In the genomic region with DNA sequence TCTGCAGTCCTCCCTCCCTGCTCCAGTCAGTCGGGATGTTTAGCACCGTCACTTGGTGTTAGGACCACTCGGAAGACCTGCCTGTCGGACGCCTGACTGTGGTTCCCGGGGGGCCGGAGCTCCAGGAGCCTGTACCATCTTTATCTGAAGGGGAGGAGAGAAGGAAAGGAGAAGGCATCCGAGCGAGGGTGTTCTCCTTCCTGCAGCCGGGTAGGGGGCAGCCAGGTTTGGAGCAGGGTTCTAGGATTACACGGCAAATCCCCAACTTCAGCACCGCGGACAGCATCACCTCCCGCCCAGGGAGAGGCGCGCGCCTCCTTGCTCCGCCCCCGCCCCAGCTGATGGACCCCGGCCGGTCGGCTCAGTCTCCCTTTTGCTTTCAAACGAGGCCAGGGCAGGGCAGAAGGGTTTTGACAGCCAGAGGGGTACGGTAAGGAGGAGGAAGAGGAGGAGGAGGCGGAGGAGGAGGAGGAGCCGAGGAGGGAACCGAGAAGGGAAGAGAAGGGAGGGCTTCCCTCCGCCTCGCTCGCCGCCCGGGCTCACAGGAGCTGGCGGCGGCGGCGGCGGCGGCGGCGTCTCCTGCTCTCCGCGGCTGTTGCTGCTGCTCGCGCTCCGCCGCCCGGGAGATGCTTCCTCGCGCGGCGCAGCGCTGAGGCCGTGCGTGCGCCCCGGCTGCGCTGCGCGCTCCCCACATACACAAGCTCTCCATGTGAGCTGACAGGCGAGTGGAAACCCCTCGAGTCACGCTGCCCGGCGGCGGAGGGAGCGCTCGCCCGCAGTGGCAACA, we compare ENCODE assay signal across 9 cellular contexts. TPM values are rescaled to one million over a fixed set of nuclear protein-coding genes. Genes with fewer than 3 reads are reported as not detected.
DNase-seq lines count a peak whose midpoint lies in the region; ATAC-seq and TF ChIP-seq lines count a peak whose summit lies in the region.
"Had no signal": no experiment of that assay in that cellular context is flagged by ENCODE, and none has a peak within 500 bp of the region (broad histone marks: within the 10 kb centered on the region; RNA-seq: fewer than 3 reads in every experiment).

No MANE protein-coding gene starts in this region.

- no peak overlapping the region for H2AK5ac ChIP-seq in neuronal stem cell (ENCODE audit: low read depth, low read length)

- H3K27ac ChIP-seq in A673 (ENCODE audit: low read depth, low read length, poor library complexity, severe bottlenecking), result no peak overlapping the region
- H3K27ac ChIP-seq in neuronal stem cell (replicated peaks; ENCODE audit: low read length), result no peak overlapping the region
- H3K27ac ChIP-seq in aorta (ENCODE audit: low read depth in 1 of 2, low read length in 2 of 2), result no peak overlapping the region
- H3K27ac ChIP-seq: epithelial cell of prostate had no signal

- intact Hi-C loops in A673 (cut with micrococcal nuclease; ENCODE audit: unreplicated experiment), result no loop called here
- intact Hi-C loops in aorta (cut with DNase I), result no loop called here

- peak; percentile 55 for ATAC-seq in GM19372 (IDR thresholded peaks at IDR 0.05; ENCODE audit: low read depth, unreplicated experiment)
- peak; percentile 73 for ATAC-seq in aorta (ENCODE audit: low FRiP score)

- H3K9me3 ChIP-seq in A673 (ENCODE audit: low read depth, low read length, poor library complexity, severe bottlenecking) (no peaks in the 10 kb centered on the region), neuronal stem cell (replicated peaks in 1 of 2; ENCODE audit: control insufficient read depth in 2 of 2, insufficient read depth in 1 of 2, low read depth in 1 of 2, low read length in 2 of 2) (no peaks in the 10 kb centered on the region), aorta (ENCODE audit: control insufficient read depth, low read length) (no peaks in the 10 kb centered on the region)

- TF ChIP-seq CTCF in A673 (conservative IDR thresholded peaks at IDR 0.05; ENCODE audit: low read depth, low read length), result no peak
- TF ChIP-seq CTCF in glutamatergic neuron (IDR thresholded peaks at IDR 0.05; ENCODE audit: partially characterized antibody, unreplicated experiment), result no peak

- H3K4me3 ChIP-seq in A673 (ENCODE audit: low read depth, low read length, poor library complexity, severe bottlenecking) (peak overlapping the region; percentile 47), neuronal stem cell (ENCODE audit: low read length in 2 of 2) (peak overlapping the region; percentile 49 to 86), aorta (ENCODE audit: low read length in 2 of 2) (peak overlapping the region in 1 of 2 donors; percentile 40)

- peaks cover 6% of the 10 kb centered on the region for H3K9me3 Mint-ChIP-seq in activated naive CD4-positive, alpha-beta T cell treated with anti-CD3 and anti-CD28 coated beads, Interleukin-2, amount 50 U/mL, for 24 hours
- peaks cover 13% of the 10 kb centered on the region for H3K9me3 Mint-ChIP-seq in glutamatergic neuron (ENCODE audit: unreplicated experiment)

- H2BK5ac ChIP-seq in neuronal stem cell (ENCODE audit: low read length), result no peak overlapping the region

- H3K9ac ChIP-seq in neuronal stem cell (ENCODE audit: low read depth, low read length, poor library complexity), result peak overlapping the region; percentile 21

- H3K4ac ChIP-seq in neuronal stem cell (ENCODE audit: low read length), result no peak overlapping the region

- H3K14ac ChIP-seq in neuronal stem cell (ENCODE audit: low read length), result no peak overlapping the region

- no peak overlapping the region for H4K8ac ChIP-seq in neuronal stem cell (ENCODE audit: low read depth, low read length)

- no peak overlapping the region for H3K27ac Mint-ChIP-seq in activated naive CD4-positive, alpha-beta T cell treated with anti-CD3 and anti-CD28 coated beads, Interleukin-2, amount 50 U/mL, for 24 hours
- H3K27ac Mint-ChIP-seq in glutamatergic neuron (ENCODE audit: unreplicated experiment), result peak overlapping the region; percentile 94

- H3K23ac ChIP-seq in neuronal stem cell (ENCODE audit: low read depth, low read length, poor library complexity), result no peak overlapping the region

- H4K91ac ChIP-seq in neuronal stem cell (ENCODE audit: low read depth, low read length, poor library complexity), result no peak overlapping the region

- POLR2A ChIA-PET in A673 (lab: Charles Lee; ENCODE audit: low non-redundant PET), result no interaction called here

- H3K27me3 Mint-ChIP-seq in activated naive CD4-positive, alpha-beta T cell treated with anti-CD3 and anti-CD28 coated beads, Interleukin-2, amount 50 U/mL, for 24 hours, result peaks cover 26% of the 10 kb centered on the region
- peaks cover 1% of the 10 kb centered on the region for H3K27me3 Mint-ChIP-seq in glutamatergic neuron (ENCODE audit: unreplicated experiment)

- DNase-seq in A673 (ENCODE audit: low spot score) (peak; percentile 77), NCI-H2196 (lab: John Stamatoyannopoulos, UW; ENCODE audit: unreplicated experiment) (peak; percentile 66), glutamatergic neuron (peak; percentile 87), neuronal stem cell (ENCODE audit: low spot score) (peak; percentile 92), aorta (peak in 1 of 2 donors; percentile 79), KG1 (lab: John Stamatoyannopoulos, UW) (no peak)

- no CpG with 5 or more reads among the region's 68 CpGs for WGBS in neuronal stem cell (ENCODE audit: extremely low coverage in 2 of 2, insufficient read length in 2 of 2, insufficient replicate concordance in 1 of 2), 2 donors
- 1 to 2% methylated on average over 31 to 68 of the region's 68 CpGs for WGBS in aorta, 2 donors

- no peaks in the 10 kb centered on the region for H3K79me1 ChIP-seq in neuronal stem cell (ENCODE audit: low read depth, low read length)

- H3K4me2 ChIP-seq in neuronal stem cell (ENCODE audit: insufficient read depth, low read length, poor library complexity, severe bottlenecking), result peak overlapping the region; percentile 95

- H3K4me1 Mint-ChIP-seq in activated naive CD4-positive, alpha-beta T cell treated with anti-CD3 and anti-CD28 coated beads, Interleukin-2, amount 50 U/mL, for 24 hours, result peaks cover 15% of the 10 kb centered on the region
- peaks cover 19% of the 10 kb centered on the region for H3K4me1 Mint-ChIP-seq in glutamatergic neuron (ENCODE audit: low read depth, unreplicated experiment)

- no peaks in the 10 kb centered on the region for H3K36me3 Mint-ChIP-seq in activated naive CD4-positive, alpha-beta T cell treated with anti-CD3 and anti-CD28 coated beads, Interleukin-2, amount 50 U/mL, for 24 hours
- no peaks in the 10 kb centered on the region for H3K36me3 Mint-ChIP-seq in glutamatergic neuron (ENCODE audit: unreplicated experiment)

- H3K4me3 Mint-ChIP-seq in activated naive CD4-positive, alpha-beta T cell treated with anti-CD3 and anti-CD28 coated beads, Interleukin-2, amount 50 U/mL, for 24 hours, result peak overlapping the region; percentile 63
- peak overlapping the region; percentile 94 for H3K4me3 Mint-ChIP-seq in glutamatergic neuron (ENCODE audit: unreplicated experiment)

- no peak overlapping the region for H2BK120ac ChIP-seq in neuronal stem cell (ENCODE audit: low read depth, low read length)

- H3K36me3 ChIP-seq in A673 (ENCODE audit: insufficient read depth, low read length, poor library complexity, severe bottlenecking) (no peaks in the 10 kb centered on the region), neuronal stem cell (replicated peaks in 1 of 2; ENCODE audit: control insufficient read depth in 2 of 2, insufficient read depth in 2 of 2, low read length in 2 of 2) (no peaks in the 10 kb centered on the region), aorta (ENCODE audit: control insufficient read depth in 1 of 2, insufficient read depth in 2 of 2, low read length in 1 of 2) (no peaks in the 10 kb centered on the region)

- H2BK12ac ChIP-seq in neuronal stem cell (ENCODE audit: low read length), result no peak overlapping the region

- H3K4me1 ChIP-seq in A673 (ENCODE audit: insufficient read depth, low read length, poor library complexity, severe bottlenecking) (no peaks in the 10 kb centered on the region), neuronal stem cell (ENCODE audit: control insufficient read depth in 2 of 2, insufficient read depth in 1 of 2, low read depth in 1 of 2, low read length in 2 of 2) (peaks cover 5 to 6% of the 10 kb centered on the region in 2 donors), aorta (ENCODE audit: control insufficient read depth in 1 of 2, insufficient read depth in 2 of 2, low read length in 2 of 2) (no peaks in the 10 kb centered on the region)

- peak overlapping the region; percentile 80 for H3K18ac ChIP-seq in neuronal stem cell (ENCODE audit: low read length)

- CTCF ChIA-PET in A673 (lab: Charles Lee), result no interaction called here

- peak overlapping the region; percentile 98 for H2AFZ ChIP-seq in neuronal stem cell (ENCODE audit: low read length)

- no peak overlapping the region for H2BK15ac ChIP-seq in neuronal stem cell (ENCODE audit: low read length)

- H3K27me3 ChIP-seq in A673 (replicated peaks; ENCODE audit: insufficient read depth, low read depth, low read length, poor library complexity), result peaks cover 20% of the 10 kb centered on the region
- H3K27me3 ChIP-seq in neuronal stem cell (ENCODE audit: control insufficient read depth in 3 of 3, insufficient read depth in 3 of 3, low read depth in 1 of 3, low read length in 3 of 3), result peaks cover 0 to 12% (median 3%) of the 10 kb centered on the region in 3 experiments
- H3K27me3 ChIP-seq in aorta (ENCODE audit: control insufficient read depth in 1 of 2, insufficient read depth in 2 of 2, low read length in 1 of 2), result no peaks in the 10 kb centered on the region

- no TSS peak for BruUV-seq in A673 (replicated peaks; lab: Mats Ljungman, UMichigan)

RNA-seq across cellular contexts. Expression of a gene that starts 0.7 kb away (rescaled TPM):
- total RNA-seq in A673 (2021) (47.8 and 60.0 TPM in 2 replicates), glutamatergic neuron (ENCODE audit: unreplicated experiment) (25.8 TPM), aorta (not detected)
- polyA plus RNA-seq in neuronal stem cell (2013, experiment 1 of 2), result 84.2 TPM
- polyA plus RNA-seq in neuronal stem cell (2013, experiment 2 of 2), result 84.8 TPM
- not detected for polyA plus RNA-seq in aorta

Comparison
In these comparisons a context has a peak if more than half of its experiments do, and no peak if none do; other contexts are left out.
1. RNA of a gene that starts 0.7 kb away (total RNA-seq): 47.8 to 60.0 TPM in A673 and 25.8 TPM in glutamatergic neuron (single experiment); not detected in aorta; every median in the first group is over 10 times any median in the second.